In the genomic region with DNA sequence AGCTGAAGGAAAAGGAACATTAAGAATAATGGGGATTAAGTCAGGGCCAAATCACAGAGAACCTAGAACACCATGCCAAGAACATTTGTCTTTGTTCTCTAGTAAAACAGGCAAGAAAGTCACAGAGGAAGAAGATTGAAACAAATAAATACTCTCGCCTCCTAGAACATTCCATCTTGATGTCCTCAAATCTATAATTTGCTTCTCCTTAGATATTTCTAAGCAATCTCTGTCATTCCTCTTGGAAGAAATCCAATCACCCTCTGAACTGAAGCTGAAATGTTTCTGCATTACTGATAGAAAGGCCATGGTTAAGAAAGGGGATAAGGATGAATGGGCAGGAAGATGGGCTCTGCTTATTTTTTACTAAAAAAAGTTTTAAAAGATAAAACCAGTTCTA, we compare ENCODE assay signal across 17 cellular contexts.
A peak's percentile ranks its signal among the peaks of the same experiment; 100 is the strongest.
DNase-seq lines count a peak whose midpoint lies in the region; TF ChIP-seq lines count a peak whose summit lies in the region.
"Had no signal": no experiment of that assay in that cellular context is flagged by ENCODE, and none has a peak within 500 bp of the region (broad histone marks: within the 10 kb centered on the region; RNA-seq: fewer than 3 reads in every experiment).

No MANE protein-coding gene starts in this region.

- TF ChIP-seq CTCF in choroid plexus epithelial cell (conservative IDR thresholded peaks at IDR 0.05; ENCODE audit: low read depth, low read length) (no peak), fibroblast of pulmonary artery (IDR thresholded peaks at IDR 0.05; ENCODE audit: low read length, missing control alignments) (no peak)

- H3K4me3 ChIP-seq in choroid plexus epithelial cell (ENCODE audit: low read depth, low read length) (no peak overlapping the region), fibroblast of pulmonary artery (replicated peaks; ENCODE audit: low read depth, low read length) (no peak overlapping the region), skeletal muscle cell (ENCODE audit: low read depth, low read length) (no peak overlapping the region)
- H3K4me3 ChIP-seq: BLaER1 treated with 17β-estradiol and CSF1 and Interleukin-3, amounts not matched to agents 10 nM and 100 nM had no signal

- DNase-seq in GM03348 (ENCODE audit: low spot score) (peak; percentile 2), choroid plexus epithelial cell (ENCODE audit: low read depth) (peak; percentile 20), fibroblast of pulmonary artery (ENCODE audit: low read depth) (peak; percentile 2), skeletal muscle cell (ENCODE audit: low read depth) (peak; percentile 25), superior temporal gyrus (ENCODE audit: extremely low spot score) (no peak), ecto neural progenitor cell (ENCODE audit: low spot score) (no peak), CD1c-positive myeloid dendritic cell (ENCODE audit: extremely low spot score) (no peak), hepatic stellate cell (ENCODE audit: low spot score) (no peak)
- DNase-seq: CD4-positive, CD25-positive, alpha-beta regulatory T cell; CD8-positive, alpha-beta memory T cell; COR-L47; DMS 273 treated with DMSO at 0.1 percent for 48 hours; DMS53; DND-41; GOT3; H9 had no signal

Comparison
In these comparisons a context has a peak if more than half of its experiments do, and no peak if none do; other contexts are left out.
1. DNase-seq: peak in GM03348 (single experiment), choroid plexus epithelial cell (single experiment), fibroblast of pulmonary artery (single experiment) and skeletal muscle cell (single experiment); none in superior temporal gyrus (single experiment), ecto neural progenitor cell (single experiment), CD1c-positive myeloid dendritic cell (single experiment) and hepatic stellate cell (single experiment).